In the genomic region with DNA sequence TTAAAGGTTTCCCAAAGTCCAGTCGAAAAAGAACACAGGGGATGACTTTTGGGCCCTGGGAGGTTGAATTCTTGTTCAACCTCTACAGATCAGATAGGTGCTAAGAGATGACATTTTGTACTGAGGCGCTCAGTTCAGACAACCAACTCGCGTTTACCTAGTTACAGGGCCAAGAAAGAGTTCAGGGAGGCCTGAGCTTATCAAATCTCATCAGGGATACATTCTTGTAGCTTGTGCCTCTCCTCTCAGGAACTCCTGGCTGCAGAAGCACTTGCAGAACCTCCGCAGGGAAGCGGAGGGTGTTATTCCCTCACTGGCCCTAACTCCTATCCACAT, we compare ENCODE assay signal across 8 cellular contexts. TPM values are rescaled to one million over a fixed set of nuclear protein-coding genes. Genes with fewer than 3 reads are reported as not detected.
DNase-seq lines count a peak whose midpoint lies in the region; ATAC-seq, FAIRE-seq and TF ChIP-seq lines count a peak whose summit lies in the region.

No MANE protein-coding gene starts in this region.

- no peak for FAIRE-seq in small intestine (lab: Jason Lieb, UNC)

- H3K79me2 ChIP-seq in H9 (ENCODE audit: insufficient read depth, low read length) = peaks cover 21% of the 10 kb centered on the region

- H3K18ac ChIP-seq in H9 (ENCODE audit: insufficient read length, low read depth, low read length) = no peak overlapping the region

- peaks cover 6% of the 10 kb centered on the region for H3K23me2 ChIP-seq in H9 (ENCODE audit: insufficient read length, low read depth, low read length, poor library complexity, severe bottlenecking)

- POLR2A ChIA-PET in WTC11 (lab: Charles Lee) = interaction anchor here (1.8 to 2.2 kb wide), 3 partner anchors 39 to 72 kb away, joined by 7 to 9 read pairs (median 8); a partner anchor contains a TSS

- peaks cover 10 to 11% of the 10 kb centered on the region in 2 experiments for H3K4me1 Mint-ChIP-seq in H9
- H3K4me1 Mint-ChIP-seq in WTC11 = peaks cover 10% of the 10 kb centered on the region

- H3K9me3 Mint-ChIP-seq in H9 = no peaks in the 10 kb centered on the region; a peak in 1 of 5 replicates
- no peaks in the 10 kb centered on the region for H3K9me3 Mint-ChIP-seq in WTC11

- H3K23ac ChIP-seq in H9 (ENCODE audit: insufficient read length, low read depth, low read length) = no peak overlapping the region

- H2BK5ac ChIP-seq in H9 (ENCODE audit: insufficient read length, low read length) = no peak overlapping the region

- H2BK12ac ChIP-seq in H9 (ENCODE audit: insufficient read length, low read depth, low read length) = no peak overlapping the region

- H3K56ac ChIP-seq in H9 (ENCODE audit: insufficient read length, low read depth, low read length) = no peak overlapping the region

- DNase-seq in H9 (no peak), WTC11 (ENCODE audit: low spot score) (no peak), right atrium auricular region (ENCODE audit: low spot score) (no peak), small intestine (no peak), omental fat pad (ENCODE audit: low spot score) (no peak), NCI-H1417 treated with DMSO at 0.1 percent for 48 hours (lab: John Stamatoyannopoulos, UW) (no peak), dermis blood vessel endothelial cell (no peak)
- DNase-seq in effector CD4-positive, alpha-beta T cell = no peak

- H3K27ac Mint-ChIP-seq in H9 = peak overlapping the region in 1 of 3 experiments; percentile 94; a peak in 3 of 7 replicates
- H3K27ac Mint-ChIP-seq in WTC11 = 0 out of 2 replicates have a peak overlapping the region, but pooled peaks have one; percentile 98

- H3K27me3 Mint-ChIP-seq in H9 (ENCODE audit: low read depth) (peaks cover 2% of the 10 kb centered on the region), WTC11 (ENCODE audit: low read depth) (no peaks in the 10 kb centered on the region)

- no peak overlapping the region for H4K8ac ChIP-seq in H9 (replicated peaks; ENCODE audit: insufficient read length, low read depth, low read length)

- no peak overlapping the region for H2BK120ac ChIP-seq in H9 (ENCODE audit: low read depth, low read length, poor library complexity, severe bottlenecking)

- H3K9me3 ChIP-seq in H9 (ENCODE audit: control insufficient read depth, low read depth, low read length) (no peaks in the 10 kb centered on the region), right atrium auricular region (peaks cover 10 to 47% of the 10 kb centered on the region in 2 donors), small intestine (ENCODE audit: control insufficient read depth, low read depth) (peaks cover 3% of the 10 kb centered on the region)

- no peak for ATAC-seq in WTC11
- no peak for ATAC-seq in omental fat pad (ENCODE audit: low FRiP score)

- H3K4me3 Mint-ChIP-seq in H9 (peak overlapping the region; percentile 96 to 99), WTC11 (peak overlapping the region; percentile 99)

- peak overlapping the region; percentile 99 for H3K4me2 ChIP-seq in H9 (ENCODE audit: insufficient read depth, insufficient read length, low read length)

- TF ChIP-seq CTCF in H9 (conservative IDR thresholded peaks at IDR 0.05) (no peak), WTC11 (IDR thresholded peaks at IDR 0.05) (no peak), right atrium auricular region (IDR thresholded peaks at IDR 0.05) (no peak), omental fat pad (IDR thresholded peaks at IDR 0.05) (no peak)

- no peak overlapping the region for H3T11ph ChIP-seq in H9 (ENCODE audit: low read length)

- H3K27ac ChIP-seq in H9 (ENCODE audit: insufficient read length, low read depth, low read length) (no peak overlapping the region), right atrium auricular region (peak overlapping the region; percentile 89 to 91), small intestine (ENCODE audit: low read depth in 1 of 2, low read length in 1 of 2) (peak overlapping the region; percentile 73 to 95)

- H3K36me3 ChIP-seq in right atrium auricular region = peaks cover 35% of the 10 kb centered on the region
- peaks cover 8 to 38% of the 10 kb centered on the region in 2 donors for H3K36me3 ChIP-seq in small intestine (ENCODE audit: control insufficient read depth in 2 of 2, insufficient read depth in 2 of 2, low read length in 2 of 2)

- H2BK15ac ChIP-seq in H9 (ENCODE audit: low read depth, low read length) = no peak overlapping the region

- H2AK5ac ChIP-seq in H9 (ENCODE audit: insufficient read length, low read length) = no peak overlapping the region

- H3K9ac ChIP-seq in H9 (ENCODE audit: extremely low read depth, insufficient read length, low read length) = peak overlapping the region; percentile 91

- CTCF ChIA-PET in WTC11 (lab: Charles Lee) = interaction anchor here (0.9 to 1.6 kb wide), 3 partner anchors 9 to 270 kb away, joined by 3 to 8 read pairs (median 4); a partner anchor contains a TSS

- H2AFZ ChIP-seq in H9 (ENCODE audit: low read length) = no peak overlapping the region

- H4K91ac ChIP-seq in H9 (ENCODE audit: insufficient read length, low read depth, low read length) = no peak overlapping the region

- H3K36me3 Mint-ChIP-seq in H9 (ENCODE audit: insufficient read depth in 1 of 3, low read depth in 3 of 3) (peaks cover 30 to 45% (median 41%) of the 10 kb centered on the region in 3 experiments; a peak in 6 of 7 replicates), WTC11 (peaks cover 40% of the 10 kb centered on the region)

- no peak overlapping the region for H3K14ac ChIP-seq in H9 (ENCODE audit: insufficient read depth, low read length)

- H4K20me1 ChIP-seq in H9 (ENCODE audit: control insufficient read depth, insufficient read depth, insufficient read length) = no peaks in the 10 kb centered on the region

- WGBS in H9 (ENCODE audit: extremely low coverage, insufficient read length, low lambda C conversion rate) = no CpG with 5 or more reads among the region's 6 CpGs
- 41 to 51% (median 47%) methylated on average over 6 of the region's 6 CpGs for WGBS in small intestine, 3 donors

- H4K5ac ChIP-seq in H9 (ENCODE audit: insufficient read length, low read depth, low read length) = no peak overlapping the region

- H3K79me1 ChIP-seq in H9 (ENCODE audit: insufficient read depth, low read depth, low read length, poor library complexity, severe bottlenecking) = peaks cover 14% of the 10 kb centered on the region

- H3K4ac ChIP-seq in H9 (ENCODE audit: low read depth, low read length) = no peak overlapping the region

- H3K27me3 ChIP-seq in H9 (ENCODE audit: insufficient read depth, low read length) (no peaks in the 10 kb centered on the region), right atrium auricular region (no peaks in the 10 kb centered on the region), small intestine (ENCODE audit: control insufficient read depth in 2 of 2, insufficient read depth in 2 of 2, low read length in 2 of 2) (no peaks in the 10 kb centered on the region)

- peaks cover 6% of the 10 kb centered on the region; the same call in 1 of the 2 replicates for H3K4me1 ChIP-seq in H9 (ENCODE audit: insufficient read depth, low read length)
- H3K4me1 ChIP-seq in right atrium auricular region = peaks cover 0 to 21% of the 10 kb centered on the region in 2 donors
- H3K4me1 ChIP-seq in small intestine (ENCODE audit: control insufficient read depth in 2 of 2, insufficient read depth in 1 of 2, low read depth in 1 of 2, low read length in 1 of 2) = no peaks in the 10 kb centered on the region

- H3K4me3 ChIP-seq in right atrium auricular region (peak overlapping the region; percentile 98 to 100), small intestine (ENCODE audit: low read depth in 1 of 2, low read length in 2 of 2) (peak overlapping the region; percentile 89 to 91)

- H2BK20ac ChIP-seq in H9 (ENCODE audit: low read depth, low read length, poor library complexity, severe bottlenecking) = no peak overlapping the region

TF ChIP-seq in WTC11, 78 proteins besides CTCF, POLR2A, EP300 and RAD21:
- TF ChIP-seq ZNF263 (CRISPR knock-in tag; IDR thresholded peaks at IDR 0.05; ENCODE audit: low read depth) (no peak), ZNF396 (CRISPR knock-in tag; IDR thresholded peaks at IDR 0.05; ENCODE audit: borderline replicate concordance) (no peak), ZNF232 (CRISPR knock-in tag; IDR thresholded peaks at IDR 0.05) (no peak), ELF4 (CRISPR knock-in tag; IDR thresholded peaks at IDR 0.05; ENCODE audit: low read depth) (no peak)
- TF ChIP-seq, protein P1, sequence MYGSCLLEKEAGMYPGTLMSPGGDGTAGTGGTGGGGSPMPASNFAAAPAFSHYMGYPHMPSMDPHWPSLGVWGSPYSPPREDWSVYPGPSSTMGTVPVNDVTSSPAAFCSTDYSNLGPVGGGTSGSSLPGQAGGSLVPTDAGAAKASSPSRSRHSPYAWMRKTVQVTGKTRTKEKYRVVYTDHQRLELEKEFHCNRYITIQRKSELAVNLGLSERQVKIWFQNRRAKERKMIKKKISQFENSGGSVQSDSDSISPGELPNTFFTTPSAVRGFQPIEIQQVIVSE (CRISPR knock-in tag; IDR thresholded peaks at IDR 0.05; ENCODE audit: borderline replicate concordance) = no peak

RNA-seq across cellular contexts. Expression of a gene that starts 0.8 kb away (rescaled TPM):
- 19.7 and 22.8 TPM in 2 replicates for total RNA-seq in H9 (2021)
- total RNA-seq in WTC11 (2021) = 14.3 to 16.9 TPM (median 16.4 TPM) in 3 replicates
- total RNA-seq in right atrium auricular region = 1 to 10 TPM; 6.0 to 8.9 TPM
- 1 to 10 TPM; 3.1 to 5.8 (median 3.8) TPM for polyA plus RNA-seq in small intestine
- total RNA-seq in omental fat pad = 10 to 100 TPM in 2 of 4 donors, 1 to 10 TPM in 2; 5.3 to 18.1 (median 10.1) TPM
- 14.6 and 18.1 TPM in 2 replicates for total RNA-seq in dermis blood vessel endothelial cell

RNA-seq across cellular contexts. Expression of a gene that starts 20.0 kb away (rescaled TPM):
- total RNA-seq in H9 (2021) = 9.0 and 9.3 TPM in 2 replicates
- total RNA-seq in WTC11 (2021) = 6.8 to 9.1 TPM (median 7.1 TPM) in 3 replicates
- 1 to 10 TPM; 5.6 to 8.3 TPM for total RNA-seq in right atrium auricular region
- 1 to 10 TPM; 1.6 to 3.7 (median 2.0) TPM for polyA plus RNA-seq in small intestine
- 10 to 100 TPM in 1 of 4 donors, 1 to 10 TPM in 3; 3.0 to 10.2 (median 6.3) TPM for total RNA-seq in omental fat pad
- 9.8 and 10.0 TPM in 2 replicates for total RNA-seq in dermis blood vessel endothelial cell

RNA-seq across cellular contexts. Expression of a gene that starts 22.0 kb away (rescaled TPM):
- total RNA-seq in H9 (2021) (14.8 and 17.6 TPM in 2 replicates), WTC11 (2021) (13.6 to 16.4 TPM (median 15.4 TPM) in 3 replicates), right atrium auricular region (10 to 100 TPM in 1 of 2 donors, 1 to 10 TPM in 1; 5.7 to 11.9 TPM), omental fat pad (10 to 100 TPM; 14.3 to 21.1 (median 17.4) TPM), dermis blood vessel endothelial cell (13.1 and 31.0 TPM in 2 replicates)
- 1 to 10 TPM; 6.2 to 8.9 (median 7.1) TPM for polyA plus RNA-seq in small intestine

RNA-seq across cellular contexts. Expression of a gene that starts 38.4 kb away (rescaled TPM):
- total RNA-seq in H9 (2021) (17.6 and 18.7 TPM in 2 replicates), WTC11 (2021) (20.0 to 22.0 TPM (median 21.4 TPM) in 3 replicates), right atrium auricular region (1 to 10 TPM; 2.8 to 3.3 TPM), omental fat pad (1 to 10 TPM; 1.4 to 4.4 (median 2.8) TPM), dermis blood vessel endothelial cell (1.3 and 2.4 TPM in 2 replicates)
- polyA plus RNA-seq in small intestine = 1 to 10 TPM in 1 of 3 donors, under 1 TPM in 1, not detected in 1; 0.27 to 1.4 TPM
